11 cellular contexts compared by ENCODE assay signal in genomic region chr6:85451586-85452306, GRCh38. TPM values are rescaled to one million over a fixed set of nuclear protein-coding genes. Genes with fewer than 3 reads are reported as not detected.
DNase-seq lines count a peak whose midpoint lies in the region; ATAC-seq and TF ChIP-seq lines count a peak whose summit lies in the region.
"Had no signal": no experiment of that assay in that cellular context is flagged by ENCODE, and none has a peak within 500 bp of the region (broad histone marks: within the 10 kb centered on the region; RNA-seq: fewer than 3 reads in every experiment).

No MANE protein-coding gene starts in this region.

- H3K4me3 ChIP-seq in adipocyte (ENCODE audit: low read length) (peak overlapping the region; percentile 97), thyroid gland (replicated peaks in 1 of 3) (peak overlapping the region in 2 of 3 donors; percentile 13 to 92)

- H3K9ac ChIP-seq in adipocyte (ENCODE audit: low read length), result peak overlapping the region; percentile 95

- H3K36me3 Mint-ChIP-seq in activated T-cell treated with anti-CD3 and anti-CD28 coated beads, Interleukin-2, amount 50 U/mL, for 72 hours (ENCODE audit: insufficient read depth in 2 of 2), result peaks cover 10 to 12% of the 10 kb centered on the region in 2 donors
- no peaks in the 10 kb centered on the region for H3K36me3 Mint-ChIP-seq in WTC11

- no peaks in the 10 kb centered on the region for H3K9me3 Mint-ChIP-seq in activated T-cell treated with anti-CD3 and anti-CD28 coated beads, Interleukin-2, amount 50 U/mL, for 72 hours
- H3K9me3 Mint-ChIP-seq in WTC11, result no peaks in the 10 kb centered on the region

- peak overlapping the region; percentile 82 for H3K27ac Mint-ChIP-seq in activated T-cell treated with anti-CD3 and anti-CD28 coated beads, Interleukin-2, amount 50 U/mL, for 72 hours
- H3K27ac Mint-ChIP-seq in WTC11, result no peak overlapping the region

- H3K27me3 Mint-ChIP-seq in activated T-cell treated with anti-CD3 and anti-CD28 coated beads, Interleukin-2, amount 50 U/mL, for 72 hours (ENCODE audit: low read depth), result peaks cover 69% of the 10 kb centered on the region
- H3K27me3 Mint-ChIP-seq in WTC11 (ENCODE audit: low read depth), result peaks cover 79% of the 10 kb centered on the region

- H3K36me3 ChIP-seq in adipocyte (ENCODE audit: control insufficient read depth, insufficient read depth, low read length, severe bottlenecking) (no peaks in the 10 kb centered on the region), thyroid gland (no peaks in the 10 kb centered on the region)

- 49 to 70% methylated on average over 4 of the region's 4 CpGs for WGBS in thyroid gland, 2 donors

- CTCF ChIA-PET in WTC11 (lab: Charles Lee), result interaction anchor here (1.3 kb wide), 1 partner anchor 31 kb away, joined by 7 read pairs; no protein-coding TSS in a partner anchor

- H3K9me3 ChIP-seq in adipocyte (ENCODE audit: control insufficient read depth, low read length) (no peaks in the 10 kb centered on the region), thyroid gland (no peaks in the 10 kb centered on the region)

- H3K4me3 Mint-ChIP-seq in activated T-cell treated with anti-CD3 and anti-CD28 coated beads, Interleukin-2, amount 50 U/mL, for 72 hours, result peak overlapping the region; percentile 97 to 98
- no peak overlapping the region for H3K4me3 Mint-ChIP-seq in WTC11

- H3K4me1 ChIP-seq in adipocyte (ENCODE audit: control insufficient read depth, insufficient read depth, low read length) (peaks cover 43% of the 10 kb centered on the region), thyroid gland (peaks cover 25 to 27% of the 10 kb centered on the region in 2 donors)

- H3K27me3 ChIP-seq in adipocyte (replicated peaks; ENCODE audit: control insufficient read depth, insufficient read depth, low read length) (no peaks in the 10 kb centered on the region), thyroid gland (no peaks in the 10 kb centered on the region)

- no peak for TF ChIP-seq POLR2A in thyroid gland (IDR thresholded peaks at IDR 0.05)

- intact Hi-C loops in left colon (cut with DNase I, micrococcal nuclease), result no loop called here
- intact Hi-C loops in thyroid gland (cut with DNase I), result no loop called here

- no peak for ATAC-seq in activated T-cell treated with anti-CD3 and anti-CD28 coated beads, Interleukin-2, amount 50 U/mL, for 72 hours (replicated peaks in 1 of 2)
- ATAC-seq in left colon, result peak; percentile 18
- ATAC-seq in WTC11, result no peak
- no peak for ATAC-seq in GM18519 (IDR thresholded peaks at IDR 0.05; ENCODE audit: low FRiP score, unreplicated experiment)

- peaks cover 86% of the 10 kb centered on the region for H3K4me1 Mint-ChIP-seq in activated T-cell treated with anti-CD3 and anti-CD28 coated beads, Interleukin-2, amount 50 U/mL, for 72 hours (ENCODE audit: low read depth)
- peaks cover 13% of the 10 kb centered on the region for H3K4me1 Mint-ChIP-seq in WTC11

- POLR2A ChIA-PET in WTC11 (lab: Charles Lee), result no interaction called here

- DNase-seq in activated T-cell treated with anti-CD3 and anti-CD28 coated beads, Interleukin-2, amount 50 U/mL, for 72 hours, result no peak
- no peak for DNase-seq in activated T-cell treated with anti-CD3 and anti-CD28 coated beads, Interleukin-2, amount 50 U/mL, for 48 hours
- DNase-seq in adipocyte (ENCODE audit: low read depth) (peak; percentile 39), left colon (no peak), thyroid gland (no peak), NCI-H345 treated with DMSO at 0.1 percent for 48 hours (lab: John Stamatoyannopoulos, UW; ENCODE audit: unreplicated experiment) (no peak), WTC11 (ENCODE audit: low spot score) (no peak)
- DNase-seq: NCI-H2171, posterior cingulate gyrus had no signal

- TF ChIP-seq CTCF in thyroid gland (IDR thresholded peaks at IDR 0.05) (no peak), WTC11 (IDR thresholded peaks at IDR 0.05) (no peak)

- peak overlapping the region; percentile 4 to 89 (median 18) for H3K27ac ChIP-seq in thyroid gland
- H3K27ac ChIP-seq: C4-2B had no signal

TF ChIP-seq in WTC11, 78 proteins besides CTCF, POLR2A, EP300 and RAD21:
- TF ChIP-seq SMAD3 (CRISPR knock-in tag; IDR thresholded peaks at IDR 0.05; ENCODE audit: borderline replicate concordance) (no peak), FOXP1 (CRISPR knock-in tag; IDR thresholded peaks at IDR 0.05; ENCODE audit: borderline replicate concordance) (no peak), ELF4 (CRISPR knock-in tag; IDR thresholded peaks at IDR 0.05; ENCODE audit: low read depth) (no peak), IRF2 (CRISPR knock-in tag; IDR thresholded peaks at IDR 0.05; ENCODE audit: borderline replicate concordance, low read depth) (no peak), ZNF317 (CRISPR knock-in tag; IDR thresholded peaks at IDR 0.05; ENCODE audit: borderline replicate concordance, low read depth) (no peak), ZNF396 (CRISPR knock-in tag; IDR thresholded peaks at IDR 0.05; ENCODE audit: borderline replicate concordance) (no peak)

RNA-seq across cellular contexts. Expression of gene NT5E, which starts 1.9 kb away (rescaled TPM):
- 10 to 100 TPM in 1 of 2 donors, 1 to 10 TPM in 1; 6.2 to 13.1 TPM for total RNA-seq in activated T-cell treated with anti-CD3 and anti-CD28 coated beads, Interleukin-2, amount 50 U/mL, for 72 hours
- 10 to 100 TPM; 47.8 to 49.8 TPM for total RNA-seq in left colon
- total RNA-seq in thyroid gland, result 100 to 1,000 TPM in 3 of 4 donors, 10 to 100 TPM in 1; 89.6 to 174 (median 122) TPM
- 0.62 to 0.94 TPM (median 0.81 TPM) in 3 replicates for total RNA-seq in WTC11 (2021)
